ENCODE assay signal across 8 cellular contexts in genomic region chr1:225848044-225848955, GRCh38. TPM values are rescaled to one million over a fixed set of nuclear protein-coding genes. Genes with fewer than 3 reads are reported as not detected.
DNase-seq lines count a peak whose midpoint lies in the region; ATAC-seq and TF ChIP-seq lines count a peak whose summit lies in the region.

No MANE protein-coding gene starts in this region.

- no peak for DNase-seq in CD4-positive, alpha-beta memory T cell
- DNase-seq in SIG-M5 treated with dmso at 0.1 percent for 504 hours (lab: John Stamatoyannopoulos, UW; ENCODE audit: unreplicated experiment) (peak; percentile 75), inferior parietal cortex (ENCODE audit: extremely low spot score) (peak; percentile 69), HEK293T (ENCODE audit: extremely low spot score) (no peak), SK-N-DZ (ENCODE audit: low spot score) (no peak), mesenteric fat pad (ENCODE audit: low spot score) (no peak)

- peak overlapping the region in 4 of 8 donors; percentile 13 to 39 (median 22) for H3K4me3 Mint-ChIP-seq in CD4-positive, alpha-beta memory T cell

- no peak overlapping the region for H3K4me3 ChIP-seq in CD4-positive, alpha-beta memory T cell (ENCODE audit: low read length in 2 of 2)

- no peak overlapping the region for H3K27ac ChIP-seq in CD4-positive, alpha-beta memory T cell (ENCODE audit: low read depth, low read length)

- H3K27me3 Mint-ChIP-seq in CD4-positive, alpha-beta memory T cell: no peaks in the 10 kb centered on the region

- POLR2A ChIA-PET in CD4-positive, alpha-beta memory T cell (lab: Charles Lee; ENCODE audit: partially characterized antibody): interaction anchor here (0.7 to 6.3 kb wide), 5 partner anchors 15 to 70 kb away, joined by 3 to 39 read pairs (median 3); partner anchors contain the start of genes SRP9 and TMEM63A
- POLR2A ChIA-PET in HEK293T (lab: Yijun Ruan, JAX): no interaction called here

- peaks cover 21 to 56% (median 34%) of the 10 kb centered on the region in 4 donors for H3K4me1 Mint-ChIP-seq in CD4-positive, alpha-beta memory T cell

- H3K27me3 ChIP-seq in CD4-positive, alpha-beta memory T cell (ENCODE audit: insufficient read depth, low read length): no peaks in the 10 kb centered on the region

- H3K36me3 ChIP-seq in CD4-positive, alpha-beta memory T cell (ENCODE audit: insufficient read depth, low read length): peaks cover 63% of the 10 kb centered on the region

- CTCF ChIA-PET in CD4-positive, alpha-beta memory T cell (lab: Charles Lee; ENCODE audit: partially characterized antibody): no interaction called here
- CTCF ChIA-PET in HEK293T (lab: Yijun Ruan, JAX): interaction anchor here (1.0 kb wide), 1 partner anchor 374 kb away, joined by 3 read pairs; no protein-coding TSS in a partner anchor

- no peaks in the 10 kb centered on the region for H3K9me3 Mint-ChIP-seq in CD4-positive, alpha-beta memory T cell

- peaks cover 36 to 68% of the 10 kb centered on the region in 2 donors for H3K36me3 Mint-ChIP-seq in CD4-positive, alpha-beta memory T cell

- peaks cover 35% of the 10 kb centered on the region for H3K4me1 ChIP-seq in CD4-positive, alpha-beta memory T cell (ENCODE audit: insufficient read depth, low read length)

- no peaks in the 10 kb centered on the region for H3K9me3 ChIP-seq in CD4-positive, alpha-beta memory T cell (ENCODE audit: control insufficient read depth in 1 of 2, low read length in 2 of 2)

- intact Hi-C loops in CD4-positive, alpha-beta memory T cell (cut with micrococcal nuclease): loop anchor here (5.0 to 10.0 kb wide), 3 partner anchors 71 to 373 kb away; partner anchors contain the start of gene SRP9

- H3K27ac Mint-ChIP-seq in CD4-positive, alpha-beta memory T cell: peak overlapping the region; percentile 27 to 85 (median 83)

- peak; percentile 66 for ATAC-seq in GM18907 (IDR thresholded peaks at IDR 0.05; ENCODE audit: unreplicated experiment)
- peak; percentile 42 for ATAC-seq in HG03060 (IDR thresholded peaks at IDR 0.05; ENCODE audit: low read depth, unreplicated experiment)

TF ChIP-seq in HEK293T, 16 proteins besides CTCF, POLR2A, EP300 and RAD21:
- TF ChIP-seq SUZ12 (IDR thresholded peaks at IDR 0.05): no peak
- no peak for TF ChIP-seq BHLHE40 (IDR thresholded peaks at IDR 0.05; ENCODE audit: borderline replicate concordance)
- no peak for TF ChIP-seq TARDBP (IDR thresholded peaks at IDR 0.05)
TF ChIP-seq in HEK293T: peak in this region for 0.

RNA-seq across cellular contexts. Expression of gene TMEM63A, which starts 33.9 kb away (rescaled TPM):
- 100 to 1,000 TPM; 476 to 507 TPM for total RNA-seq in CD4-positive, alpha-beta memory T cell
- 10 to 100 TPM; 46.2 to 79.5 TPM for polyA plus RNA-seq in CD4-positive, alpha-beta memory T cell
- polyA plus RNA-seq in SK-N-DZ (2014; cell fraction: cytosol; rRNA removed): 0.13 and 1.2 TPM in 2 replicates
- polyA plus RNA-seq in SK-N-DZ (2014; cell fraction: nucleus; rRNA removed): 0.49 and 1.0 TPM in 2 replicates
- total RNA-seq in mesenteric fat pad: 79.7 TPM

RNA-seq across cellular contexts. Expression of gene EPHX1, which starts 38.4 kb away (rescaled TPM):
- 1 to 10 TPM; 2.1 to 3.0 TPM for total RNA-seq in CD4-positive, alpha-beta memory T cell
- under 1 TPM; 0.34 to 0.56 TPM for polyA plus RNA-seq in CD4-positive, alpha-beta memory T cell
- polyA plus RNA-seq in SK-N-DZ (2014; cell fraction: cytosol; rRNA removed): 6.6 and 8.3 TPM in 2 replicates
- polyA plus RNA-seq in SK-N-DZ (2014; cell fraction: nucleus; rRNA removed): 3.6 and 4.1 TPM in 2 replicates
- total RNA-seq in mesenteric fat pad: 288 TPM

RNA-seq across cellular contexts. Expression of gene LEFTY1, which starts 40.6 kb away (rescaled TPM):
- total RNA-seq in CD4-positive, alpha-beta memory T cell: under 1 TPM; 0.55 to 0.75 TPM
- polyA plus RNA-seq in CD4-positive, alpha-beta memory T cell: not detected
- polyA plus RNA-seq in SK-N-DZ (2014; cell fraction: cytosol; rRNA removed): not detected in 2 replicates
- not detected in 2 replicates for polyA plus RNA-seq in SK-N-DZ (2014; cell fraction: nucleus; rRNA removed)
- not detected for total RNA-seq in mesenteric fat pad

Comparison
In these comparisons a context has a peak if more than half of its experiments do, and no peak if none do; other contexts are left out.
1. DNase-seq: peak in SIG-M5 treated with dmso at 0.1 percent for 504 hours (single experiment) and inferior parietal cortex (single experiment); none in CD4-positive, alpha-beta memory T cell (0 of 5), HEK293T (single experiment), SK-N-DZ (single experiment) and mesenteric fat pad (single experiment).
2. RNA of gene EPHX1, which starts 38.4 kb away (total RNA-seq): 288 TPM in mesenteric fat pad (single experiment); 2.1 to 3.0 TPM in CD4-positive, alpha-beta memory T cell; every median in the first group is over 10 times any median in the second.